ENCODE assay signal across 1 cellular context in the genomic region with DNA sequence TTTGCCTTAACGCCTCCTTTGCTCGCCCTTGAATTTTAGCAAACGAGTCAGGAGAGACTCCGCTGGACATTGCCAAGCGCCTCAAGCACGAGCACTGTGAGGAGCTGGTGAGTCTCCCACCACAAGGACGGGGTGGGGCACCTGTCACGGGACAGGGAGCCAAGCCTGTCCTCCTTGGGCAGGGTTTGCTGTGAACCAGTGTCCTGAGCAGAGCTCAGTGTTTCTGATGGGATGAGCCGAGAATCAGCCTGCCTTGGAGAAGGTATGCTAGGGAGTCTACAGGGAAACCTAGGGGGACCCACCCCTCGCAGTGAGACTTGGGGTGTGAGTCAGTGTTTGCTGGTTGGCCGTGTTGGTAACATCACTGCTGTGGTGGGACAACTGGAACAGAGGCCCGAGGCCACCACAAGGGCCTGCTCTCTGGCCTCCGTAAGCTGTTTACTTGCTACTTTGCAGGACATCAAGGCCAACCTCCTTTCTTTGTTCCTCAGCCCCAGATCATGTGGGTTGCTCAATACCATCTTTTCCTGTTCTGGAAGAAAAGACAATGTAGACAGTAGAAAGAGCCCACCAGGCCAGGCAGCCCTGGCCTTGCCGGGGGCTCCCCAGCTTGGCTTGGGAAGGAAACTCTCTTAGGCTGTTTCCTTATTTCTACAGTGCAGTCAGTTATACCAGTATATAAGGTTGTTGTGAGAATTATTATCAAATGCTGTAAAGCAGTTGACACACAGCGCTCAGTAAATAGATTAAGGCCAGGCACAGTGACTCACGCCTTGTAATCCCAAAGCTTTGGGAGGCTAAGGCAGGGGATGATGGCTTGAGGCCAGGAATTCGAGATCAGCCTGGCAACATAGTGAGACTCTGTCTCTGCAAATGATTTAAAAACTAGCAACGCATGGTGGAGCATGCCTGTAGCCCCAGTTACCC.
TF ChIP-seq lines count a peak whose summit lies in the region.

No MANE protein-coding gene starts in this region.

TF ChIP-seq in HepG2, 621 proteins besides CTCF, POLR2A, EP300 and RAD21 (continued from another document and continues in another):
- TF ChIP-seq, protein P1, sequence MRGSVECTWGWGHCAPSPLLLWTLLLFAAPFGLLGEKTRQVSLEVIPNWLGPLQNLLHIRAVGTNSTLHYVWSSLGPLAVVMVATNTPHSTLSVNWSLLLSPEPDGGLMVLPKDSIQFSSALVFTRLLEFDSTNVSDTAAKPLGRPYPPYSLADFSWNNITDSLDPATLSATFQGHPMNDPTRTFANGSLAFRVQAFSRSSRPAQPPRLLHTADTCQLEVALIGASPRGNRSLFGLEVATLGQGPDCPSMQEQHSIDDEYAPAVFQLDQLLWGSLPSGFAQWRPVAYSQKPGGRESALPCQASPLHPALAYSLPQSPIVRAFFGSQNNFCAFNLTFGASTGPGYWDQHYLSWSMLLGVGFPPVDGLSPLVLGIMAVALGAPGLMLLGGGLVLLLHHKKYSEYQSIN (CRISPR knock-in tag; IDR thresholded peaks at IDR 0.05; ENCODE audit: borderline replicate concordance) = no peak
- TF ChIP-seq EEA1 (CRISPR knock-in tag; IDR thresholded peaks at IDR 0.05; ENCODE audit: borderline replicate concordance) (0 out of 2 replicates have a peak, but pooled peaks have one; percentile 53), HNRNPH1 (optimal IDR thresholded peaks at IDR 0.05; ENCODE audit: low read depth, low read length) (no peak), HHEX (CRISPR knock-in tag; IDR thresholded peaks at IDR 0.05) (0 out of 2 replicates have a peak, but pooled peaks have one; percentile 43), ONECUT2 (CRISPR knock-in tag; IDR thresholded peaks at IDR 0.05) (no peak), SRSF9 (IDR thresholded peaks at IDR 0.05; ENCODE audit: borderline replicate concordance, insufficient read depth, low read depth, low read length, poor library complexity, severe bottlenecking) (no peak), ZNF557 (CRISPR knock-in tag; IDR thresholded peaks at IDR 0.05) (no peak), THAP11 (CRISPR knock-in tag; IDR thresholded peaks at IDR 0.05) (peak; percentile 58; the same call in 1 of the 2 replicates), ZNF256 (CRISPR knock-in tag; conservative IDR thresholded peaks at IDR 0.05) (no peak), ZNF549 (CRISPR knock-in tag; IDR thresholded peaks at IDR 0.05) (no peak), ZNF816 (CRISPR knock-in tag; IDR thresholded peaks at IDR 0.05; ENCODE audit: borderline replicate concordance) (peak; percentile 64; the same call in 1 of the 2 replicates), HNRNPL (IDR thresholded peaks at IDR 0.05; ENCODE audit: low read depth, low read length) (no peak), TBX2 (CRISPR knock-in tag; IDR thresholded peaks at IDR 0.05; ENCODE audit: borderline replicate concordance) (peak; percentile 77), PHF21A (CRISPR knock-in tag; IDR thresholded peaks at IDR 0.05) (peak; percentile 82), MTA1 (CRISPR knock-in tag; IDR thresholded peaks at IDR 0.05; ENCODE audit: borderline replicate concordance) (peak; percentile 33; the same call in 1 of the 2 replicates), SIX1 (CRISPR knock-in tag; IDR thresholded peaks at IDR 0.05; ENCODE audit: borderline replicate concordance) (no peak), ZNF572 (CRISPR knock-in tag; IDR thresholded peaks at IDR 0.05) (no peak), ZNF780A (CRISPR knock-in tag; IDR thresholded peaks at IDR 0.05) (no peak), ZNF629 (CRISPR knock-in tag; conservative IDR thresholded peaks at IDR 0.05) (no peak), KLF11 (CRISPR knock-in tag; IDR thresholded peaks at IDR 0.05) (no peak; the same call in 1 of the 2 replicates), CCDC6 (CRISPR knock-in tag; IDR thresholded peaks at IDR 0.05) (0 out of 2 replicates have a peak, but pooled peaks have one; percentile 49), SCMH1 (CRISPR knock-in tag; IDR thresholded peaks at IDR 0.05; ENCODE audit: borderline replicate concordance) (no peak), ARNT2 (CRISPR knock-in tag; IDR thresholded peaks at IDR 0.05; ENCODE audit: low read depth) (peak; percentile 59; the same call in 1 of the 2 replicates), NFKBIZ (CRISPR knock-in tag; IDR thresholded peaks at IDR 0.05) (0 out of 2 replicates have a peak, but pooled peaks have one; percentile 60)
- TF ChIP-seq, protein P2, sequence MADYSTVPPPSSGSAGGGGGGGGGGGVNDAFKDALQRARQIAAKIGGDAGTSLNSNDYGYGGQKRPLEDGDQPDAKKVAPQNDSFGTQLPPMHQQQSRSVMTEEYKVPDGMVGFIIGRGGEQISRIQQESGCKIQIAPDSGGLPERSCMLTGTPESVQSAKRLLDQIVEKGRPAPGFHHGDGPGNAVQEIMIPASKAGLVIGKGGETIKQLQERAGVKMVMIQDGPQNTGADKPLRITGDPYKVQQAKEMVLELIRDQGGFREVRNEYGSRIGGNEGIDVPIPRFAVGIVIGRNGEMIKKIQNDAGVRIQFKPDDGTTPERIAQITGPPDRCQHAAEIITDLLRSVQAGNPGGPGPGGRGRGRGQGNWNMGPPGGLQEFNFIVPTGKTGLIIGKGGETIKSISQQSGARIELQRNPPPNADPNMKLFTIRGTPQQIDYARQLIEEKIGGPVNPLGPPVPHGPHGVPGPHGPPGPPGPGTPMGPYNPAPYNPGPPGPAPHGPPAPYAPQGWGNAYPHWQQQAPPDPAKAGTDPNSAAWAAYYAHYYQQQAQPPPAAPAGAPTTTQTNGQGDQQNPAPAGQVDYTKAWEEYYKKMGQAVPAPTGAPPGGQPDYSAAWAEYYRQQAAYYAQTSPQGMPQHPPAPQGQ (CRISPR knock-in tag; IDR thresholded peaks at IDR 0.05; ENCODE audit: borderline replicate concordance) = no peak
- TF ChIP-seq, protein P3, sequence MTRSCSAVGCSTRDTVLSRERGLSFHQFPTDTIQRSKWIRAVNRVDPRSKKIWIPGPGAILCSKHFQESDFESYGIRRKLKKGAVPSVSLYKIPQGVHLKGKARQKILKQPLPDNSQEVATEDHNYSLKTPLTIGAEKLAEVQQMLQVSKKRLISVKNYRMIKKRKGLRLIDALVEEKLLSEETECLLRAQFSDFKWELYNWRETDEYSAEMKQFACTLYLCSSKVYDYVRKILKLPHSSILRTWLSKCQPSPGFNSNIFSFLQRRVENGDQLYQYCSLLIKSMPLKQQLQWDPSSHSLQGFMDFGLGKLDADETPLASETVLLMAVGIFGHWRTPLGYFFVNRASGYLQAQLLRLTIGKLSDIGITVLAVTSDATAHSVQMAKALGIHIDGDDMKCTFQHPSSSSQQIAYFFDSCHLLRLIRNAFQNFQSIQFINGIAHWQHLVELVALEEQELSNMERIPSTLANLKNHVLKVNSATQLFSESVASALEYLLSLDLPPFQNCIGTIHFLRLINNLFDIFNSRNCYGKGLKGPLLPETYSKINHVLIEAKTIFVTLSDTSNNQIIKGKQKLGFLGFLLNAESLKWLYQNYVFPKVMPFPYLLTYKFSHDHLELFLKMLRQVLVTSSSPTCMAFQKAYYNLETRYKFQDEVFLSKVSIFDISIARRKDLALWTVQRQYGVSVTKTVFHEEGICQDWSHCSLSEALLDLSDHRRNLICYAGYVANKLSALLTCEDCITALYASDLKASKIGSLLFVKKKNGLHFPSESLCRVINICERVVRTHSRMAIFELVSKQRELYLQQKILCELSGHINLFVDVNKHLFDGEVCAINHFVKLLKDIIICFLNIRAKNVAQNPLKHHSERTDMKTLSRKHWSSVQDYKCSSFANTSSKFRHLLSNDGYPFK (CRISPR knock-in tag; IDR thresholded peaks at IDR 0.05; ENCODE audit: borderline replicate concordance) = peak; percentile 72; the same call in 1 of the 2 replicates
- TF ChIP-seq, protein P4, sequence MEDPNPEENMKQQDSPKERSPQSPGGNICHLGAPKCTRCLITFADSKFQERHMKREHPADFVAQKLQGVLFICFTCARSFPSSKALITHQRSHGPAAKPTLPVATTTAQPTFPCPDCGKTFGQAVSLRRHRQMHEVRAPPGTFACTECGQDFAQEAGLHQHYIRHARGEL (CRISPR knock-in tag; IDR thresholded peaks at IDR 0.05) = no peak
- TF ChIP-seq, protein P5, sequence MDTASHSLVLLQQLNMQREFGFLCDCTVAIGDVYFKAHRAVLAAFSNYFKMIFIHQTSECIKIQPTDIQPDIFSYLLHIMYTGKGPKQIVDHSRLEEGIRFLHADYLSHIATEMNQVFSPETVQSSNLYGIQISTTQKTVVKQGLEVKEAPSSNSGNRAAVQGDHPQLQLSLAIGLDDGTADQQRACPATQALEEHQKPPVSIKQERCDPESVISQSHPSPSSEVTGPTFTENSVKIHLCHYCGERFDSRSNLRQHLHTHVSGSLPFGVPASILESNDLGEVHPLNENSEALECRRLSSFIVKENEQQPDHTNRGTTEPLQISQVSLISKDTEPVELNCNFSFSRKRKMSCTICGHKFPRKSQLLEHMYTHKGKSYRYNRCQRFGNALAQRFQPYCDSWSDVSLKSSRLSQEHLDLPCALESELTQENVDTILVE (CRISPR knock-in tag; IDR thresholded peaks at IDR 0.05) = 0 out of 2 replicates have a peak, but pooled peaks have one; percentile 65
- TF ChIP-seq, protein P6, sequence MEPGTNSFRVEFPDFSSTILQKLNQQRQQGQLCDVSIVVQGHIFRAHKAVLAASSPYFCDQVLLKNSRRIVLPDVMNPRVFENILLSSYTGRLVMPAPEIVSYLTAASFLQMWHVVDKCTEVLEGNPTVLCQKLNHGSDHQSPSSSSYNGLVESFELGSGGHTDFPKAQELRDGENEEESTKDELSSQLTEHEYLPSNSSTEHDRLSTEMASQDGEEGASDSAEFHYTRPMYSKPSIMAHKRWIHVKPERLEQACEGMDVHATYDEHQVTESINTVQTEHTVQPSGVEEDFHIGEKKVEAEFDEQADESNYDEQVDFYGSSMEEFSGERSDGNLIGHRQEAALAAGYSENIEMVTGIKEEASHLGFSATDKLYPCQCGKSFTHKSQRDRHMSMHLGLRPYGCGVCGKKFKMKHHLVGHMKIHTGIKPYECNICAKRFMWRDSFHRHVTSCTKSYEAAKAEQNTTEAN (CRISPR knock-in tag; conservative IDR thresholded peaks at IDR 0.05) = peak; percentile 49; the same call in 1 of the 2 replicates
- TF ChIP-seq, protein P7, sequence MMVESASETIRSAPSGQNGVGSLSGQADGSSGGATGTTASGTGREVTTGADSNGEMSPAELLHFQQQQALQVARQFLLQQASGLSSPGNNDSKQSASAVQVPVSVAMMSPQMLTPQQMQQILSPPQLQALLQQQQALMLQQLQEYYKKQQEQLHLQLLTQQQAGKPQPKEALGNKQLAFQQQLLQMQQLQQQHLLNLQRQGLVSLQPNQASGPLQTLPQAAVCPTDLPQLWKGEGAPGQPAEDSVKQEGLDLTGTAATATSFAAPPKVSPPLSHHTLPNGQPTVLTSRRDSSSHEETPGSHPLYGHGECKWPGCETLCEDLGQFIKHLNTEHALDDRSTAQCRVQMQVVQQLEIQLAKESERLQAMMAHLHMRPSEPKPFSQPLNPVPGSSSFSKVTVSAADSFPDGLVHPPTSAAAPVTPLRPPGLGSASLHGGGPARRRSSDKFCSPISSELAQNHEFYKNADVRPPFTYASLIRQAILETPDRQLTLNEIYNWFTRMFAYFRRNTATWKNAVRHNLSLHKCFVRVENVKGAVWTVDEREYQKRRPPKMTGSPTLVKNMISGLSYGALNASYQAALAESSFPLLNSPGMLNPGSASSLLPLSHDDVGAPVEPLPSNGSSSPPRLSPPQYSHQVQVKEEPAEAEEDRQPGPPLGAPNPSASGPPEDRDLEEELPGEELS (CRISPR knock-in tag; IDR thresholded peaks at IDR 0.05) = peak; percentile 90
- TF ChIP-seq, protein P8, sequence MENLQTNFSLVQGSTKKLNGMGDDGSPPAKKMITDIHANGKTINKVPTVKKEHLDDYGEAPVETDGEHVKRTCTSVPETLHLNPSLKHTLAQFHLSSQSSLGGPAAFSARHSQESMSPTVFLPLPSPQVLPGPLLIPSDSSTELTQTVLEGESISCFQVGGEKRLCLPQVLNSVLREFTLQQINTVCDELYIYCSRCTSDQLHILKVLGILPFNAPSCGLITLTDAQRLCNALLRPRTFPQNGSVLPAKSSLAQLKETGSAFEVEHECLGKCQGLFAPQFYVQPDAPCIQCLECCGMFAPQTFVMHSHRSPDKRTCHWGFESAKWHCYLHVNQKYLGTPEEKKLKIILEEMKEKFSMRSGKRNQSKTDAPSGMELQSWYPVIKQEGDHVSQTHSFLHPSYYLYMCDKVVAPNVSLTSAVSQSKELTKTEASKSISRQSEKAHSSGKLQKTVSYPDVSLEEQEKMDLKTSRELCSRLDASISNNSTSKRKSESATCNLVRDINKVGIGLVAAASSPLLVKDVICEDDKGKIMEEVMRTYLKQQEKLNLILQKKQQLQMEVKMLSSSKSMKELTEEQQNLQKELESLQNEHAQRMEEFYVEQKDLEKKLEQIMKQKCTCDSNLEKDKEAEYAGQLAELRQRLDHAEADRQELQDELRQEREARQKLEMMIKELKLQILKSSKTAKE (CRISPR knock-in tag; IDR thresholded peaks at IDR 0.05; ENCODE audit: borderline replicate concordance) = no peak
- TF ChIP-seq, protein P9, sequence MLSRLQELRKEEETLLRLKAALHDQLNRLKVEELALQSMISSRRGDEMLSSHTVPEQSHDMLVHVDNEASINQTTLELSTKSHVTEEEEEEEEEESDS (CRISPR knock-in tag; IDR thresholded peaks at IDR 0.05; ENCODE audit: borderline replicate concordance) = no peak
- TF ChIP-seq, protein P10, sequence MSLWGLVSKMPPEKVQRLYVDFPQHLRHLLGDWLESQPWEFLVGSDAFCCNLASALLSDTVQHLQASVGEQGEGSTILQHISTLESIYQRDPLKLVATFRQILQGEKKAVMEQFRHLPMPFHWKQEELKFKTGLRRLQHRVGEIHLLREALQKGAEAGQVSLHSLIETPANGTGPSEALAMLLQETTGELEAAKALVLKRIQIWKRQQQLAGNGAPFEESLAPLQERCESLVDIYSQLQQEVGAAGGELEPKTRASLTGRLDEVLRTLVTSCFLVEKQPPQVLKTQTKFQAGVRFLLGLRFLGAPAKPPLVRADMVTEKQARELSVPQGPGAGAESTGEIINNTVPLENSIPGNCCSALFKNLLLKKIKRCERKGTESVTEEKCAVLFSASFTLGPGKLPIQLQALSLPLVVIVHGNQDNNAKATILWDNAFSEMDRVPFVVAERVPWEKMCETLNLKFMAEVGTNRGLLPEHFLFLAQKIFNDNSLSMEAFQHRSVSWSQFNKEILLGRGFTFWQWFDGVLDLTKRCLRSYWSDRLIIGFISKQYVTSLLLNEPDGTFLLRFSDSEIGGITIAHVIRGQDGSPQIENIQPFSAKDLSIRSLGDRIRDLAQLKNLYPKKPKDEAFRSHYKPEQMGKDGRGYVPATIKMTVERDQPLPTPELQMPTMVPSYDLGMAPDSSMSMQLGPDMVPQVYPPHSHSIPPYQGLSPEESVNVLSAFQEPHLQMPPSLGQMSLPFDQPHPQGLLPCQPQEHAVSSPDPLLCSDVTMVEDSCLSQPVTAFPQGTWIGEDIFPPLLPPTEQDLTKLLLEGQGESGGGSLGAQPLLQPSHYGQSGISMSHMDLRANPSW (CRISPR knock-in tag; IDR thresholded peaks at IDR 0.05; ENCODE audit: borderline replicate concordance) = peak; percentile 64; the same call in 1 of the 2 replicates
